Comparison of ENCODE assay signal across 9 cellular contexts in the genomic region with DNA sequence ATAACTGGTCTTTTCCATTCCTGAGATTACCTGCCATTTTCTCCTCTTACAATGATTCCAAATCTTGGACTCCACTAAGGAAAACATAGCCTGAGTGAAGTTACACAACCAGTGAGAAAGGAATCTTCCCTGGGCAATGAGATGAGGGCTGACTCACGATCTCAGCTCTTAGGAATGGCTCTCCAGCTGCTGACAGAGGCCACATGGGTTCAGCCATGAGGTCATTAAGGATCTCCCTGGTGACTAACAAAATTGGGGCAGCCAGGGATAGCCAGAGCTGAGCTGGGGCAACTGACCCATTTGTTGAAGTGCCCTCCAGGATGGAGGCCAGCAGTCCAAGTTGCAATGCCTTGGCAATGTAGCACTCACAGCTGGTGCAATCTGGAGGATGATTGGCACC.
A peak's percentile ranks its signal among the peaks of the same experiment; 100 is the strongest.
DNase-seq lines count a peak whose midpoint lies in the region; ATAC-seq lines count a peak whose summit lies in the region.
"Had no signal": no experiment of that assay in that cellular context is flagged by ENCODE, and none has a peak within 500 bp of the region (broad histone marks: within the 10 kb centered on the region; RNA-seq: fewer than 3 reads in every experiment).

No MANE protein-coding gene starts in this region.

- no peak for ATAC-seq in HG02840 (IDR thresholded peaks at IDR 0.05; ENCODE audit: low FRiP score, unreplicated experiment)

- H3K23ac ChIP-seq in trophoblast cell (ENCODE audit: low read length): no peak overlapping the region

- H3K14ac ChIP-seq in trophoblast cell (ENCODE audit: low read length): no peak overlapping the region

- H4K8ac ChIP-seq in trophoblast cell (ENCODE audit: low read depth, low read length): no peak overlapping the region

- H2AFZ ChIP-seq in trophoblast cell (ENCODE audit: insufficient read depth, low read length, poor library complexity): no peak overlapping the region

- peaks cover 7% of the 10 kb centered on the region; the same call in 1 of the 2 replicates for H3K4me1 ChIP-seq in SJCRH30
- H3K4me1 ChIP-seq in trophoblast cell (ENCODE audit: control insufficient read depth in 1 of 2, insufficient read depth in 2 of 2, low read length in 2 of 2): peaks cover 4 to 10% of the 10 kb centered on the region in 2 experiments

- H3K27ac ChIP-seq in SJCRH30: no peak overlapping the region
- H3K27ac ChIP-seq in trophoblast cell (ENCODE audit: low read depth, low read length): no peak overlapping the region

- no peaks in the 10 kb centered on the region for H3K79me2 ChIP-seq in trophoblast cell (ENCODE audit: control insufficient read depth, insufficient read depth, low read length, poor library complexity)

- H3K36me3 ChIP-seq in SJCRH30: no peaks in the 10 kb centered on the region
- no peaks in the 10 kb centered on the region for H3K36me3 ChIP-seq in trophoblast cell (ENCODE audit: control insufficient read depth in 1 of 2, insufficient read depth in 2 of 2, low read length in 2 of 2)

- WGBS in trophoblast cell (ENCODE audit: extremely low coverage, insufficient coverage, insufficient read length): no CpG with 5 or more reads among the region's 1 CpG

- H4K12ac ChIP-seq in trophoblast cell (ENCODE audit: low read depth, low read length): no peak overlapping the region

- no peak overlapping the region for H3K9ac ChIP-seq in trophoblast cell (ENCODE audit: low read length)

- DNase-seq in DMS53 (lab: John Stamatoyannopoulos, UW) (peak; percentile 60), SJCRH30 (peak; percentile 43 to 50), fibroblast of the conjunctiva (ENCODE audit: low read depth) (peak; percentile 91), trophoblast cell (peak; percentile 93 to 97), NCI-H82 treated with DMSO at 0.1 percent for 48 hours (lab: John Stamatoyannopoulos, UW; ENCODE audit: unreplicated experiment) (no peak), NCI-H1105 (lab: John Stamatoyannopoulos, UW) (no peak)
- DNase-seq in activated CD8-positive, alpha-beta memory T cell treated with anti-CD3 and anti-CD28 coated beads, Interleukin-2, amount 50 U/mL, for 48 hours: no peak
- DNase-seq: T-helper 9 cell had no signal

- no peak overlapping the region for H3K4ac ChIP-seq in trophoblast cell (ENCODE audit: low read depth, low read length)

- H3K27me3 ChIP-seq in SJCRH30 (peaks cover 2% of the 10 kb centered on the region; the same call in 1 of the 2 replicates), trophoblast cell (ENCODE audit: insufficient read depth, low read length) (no peaks in the 10 kb centered on the region)

- no peak overlapping the region for H3K18ac ChIP-seq in trophoblast cell (ENCODE audit: low read length)

- no peak overlapping the region for H2BK5ac ChIP-seq in trophoblast cell (ENCODE audit: low read depth, low read length, poor library complexity)

- no peak overlapping the region for H4K91ac ChIP-seq in trophoblast cell (ENCODE audit: low read depth, low read length)

- H3K9me3 ChIP-seq in SJCRH30 (replicated peaks): no peaks in the 10 kb centered on the region
- H3K9me3 ChIP-seq in trophoblast cell (ENCODE audit: insufficient read depth, low read depth, low read length): no peaks in the 10 kb centered on the region

- H2BK120ac ChIP-seq in trophoblast cell (ENCODE audit: insufficient read depth, low read length, poor library complexity): no peak overlapping the region

- no peak overlapping the region for H2BK12ac ChIP-seq in trophoblast cell (ENCODE audit: low read length)

- H2AK5ac ChIP-seq in trophoblast cell (ENCODE audit: low read length): no peak overlapping the region

- no peak overlapping the region for H3K4me2 ChIP-seq in trophoblast cell (ENCODE audit: low read length)

- no peak overlapping the region for H3K4me3 ChIP-seq in SJCRH30
- no peak overlapping the region for H3K4me3 ChIP-seq in trophoblast cell (ENCODE audit: low read depth, low read length)

- H3K79me1 ChIP-seq in trophoblast cell (ENCODE audit: low read length): no peaks in the 10 kb centered on the region

Comparison
In these comparisons a context has a peak if more than half of its experiments do, and no peak if none do; other contexts are left out.
1. DNase-seq: peak in DMS53 (single experiment), SJCRH30 (2 of 2), fibroblast of the conjunctiva (single experiment) and trophoblast cell (2 of 2); none in NCI-H82 treated with DMSO at 0.1 percent for 48 hours (single experiment), activated CD8-positive, alpha-beta memory T cell treated with anti-CD3 and anti-CD28 coated beads, Interleukin-2, amount 50 U/mL, for 48 hours (single experiment) and NCI-H1105 (single experiment).